In the genomic region with DNA sequence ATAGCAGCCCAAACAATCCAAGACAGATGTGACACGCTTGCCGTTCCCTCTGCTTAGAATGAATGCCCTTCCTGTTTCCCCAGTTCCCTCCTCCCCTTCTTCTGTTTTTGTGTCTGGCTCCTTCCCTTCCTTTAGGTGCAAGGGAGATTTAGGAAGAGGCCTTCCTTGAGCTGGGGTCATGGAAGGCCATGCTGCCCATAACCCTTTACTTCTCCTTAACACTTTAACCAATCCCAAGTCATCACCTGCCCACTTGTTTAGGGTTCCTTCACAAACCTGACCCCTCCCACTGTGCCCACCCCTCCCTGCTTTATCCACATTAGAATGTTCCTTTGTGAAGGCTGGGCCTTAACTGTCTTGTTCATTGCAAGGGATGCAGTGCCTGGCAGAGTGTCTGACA, we compare ENCODE assay signal across 35 cellular contexts. TPM values are rescaled to one million over a fixed set of nuclear protein-coding genes. Genes with fewer than 3 reads are reported as not detected.
"Had no signal": no experiment of that assay in that cellular context is flagged by ENCODE, and none has a peak within 500 bp of the region (broad histone marks: within the 10 kb centered on the region; RNA-seq: fewer than 3 reads in every experiment).

No MANE protein-coding gene starts in this region.

- H3K9me3 ChIP-seq: colonic mucosa, esophagus squamous epithelium, gastrocnemius medialis, heart right ventricle, lower lobe of right lung, mucosa of descending colon had no signal

- H3K27me3 ChIP-seq: colonic mucosa, dorsolateral prefrontal cortex, esophagus squamous epithelium, gastrocnemius medialis, heart right ventricle had no signal

- H3K36me3 ChIP-seq: colonic mucosa, esophagus squamous epithelium, gastrocnemius medialis, heart right ventricle, lower lobe of right lung had no signal

- DNase-seq: cerebellar nuclear complex; colonic mucosa; cortex of kidney; dermis blood vessel endothelial cell; effector CD8-positive, alpha-beta T cell; effector memory CD8-positive, alpha-beta T cell; endodermal cell; erythroblast; esophagus squamous epithelium; foreskin fibroblast; foreskin melanocyte; gastrocnemius medialis; glutamatergic neuron; head of caudate nucleus; heart right ventricle; hippocampal formation; immature natural killer cell; kidney; kidney glomerular epithelial cell; left colon; left ventricle myocardium superior; lower lobe of right lung; mesenchymal stem cell; mucosa of descending colon had no signal

- H3K4me1 ChIP-seq: colonic mucosa, lower lobe of right lung had no signal

- H3K27ac ChIP-seq: colonic mucosa, dorsolateral prefrontal cortex, epithelial cell of prostate, esophagus squamous epithelium, gastrocnemius medialis, heart right ventricle, lower lobe of right lung had no signal

- H3K4me3 ChIP-seq: colonic mucosa, dorsolateral prefrontal cortex, esophagus squamous epithelium, gastrocnemius medialis, heart right ventricle, lower lobe of right lung, mucosa of descending colon had no signal

RNA-seq across cellular contexts. Expression of gene TMEM247, which starts 24.9 kb away (rescaled TPM):
- total RNA-seq: chondrocyte, colonic mucosa, dermis blood vessel endothelial cell, dorsolateral prefrontal cortex, endodermal cell, esophagus mucosa, esophagus squamous epithelium, gastrocnemius medialis, glomerular endothelial cell, heart right ventricle, kidney, left colon, left lobe of liver, left ventricle myocardium superior, lower leg skin, lower lobe of right lung, lung microvascular endothelial cell, mesenteric fat pad, mesothelial cell of epicardium, mucosa of descending colon, myocyte had no signal
